In genomic region chr5:169797577-169797976, GRCh38 we compare ENCODE assay signal across 1 cellular context.
TF ChIP-seq lines count a peak whose summit lies in the region.

No MANE protein-coding gene starts in this region.

TF ChIP-seq in HEK293, 187 proteins besides CTCF, POLR2A, EP300 and RAD21 (continued from another document):
- TF ChIP-seq, protein P1, sequence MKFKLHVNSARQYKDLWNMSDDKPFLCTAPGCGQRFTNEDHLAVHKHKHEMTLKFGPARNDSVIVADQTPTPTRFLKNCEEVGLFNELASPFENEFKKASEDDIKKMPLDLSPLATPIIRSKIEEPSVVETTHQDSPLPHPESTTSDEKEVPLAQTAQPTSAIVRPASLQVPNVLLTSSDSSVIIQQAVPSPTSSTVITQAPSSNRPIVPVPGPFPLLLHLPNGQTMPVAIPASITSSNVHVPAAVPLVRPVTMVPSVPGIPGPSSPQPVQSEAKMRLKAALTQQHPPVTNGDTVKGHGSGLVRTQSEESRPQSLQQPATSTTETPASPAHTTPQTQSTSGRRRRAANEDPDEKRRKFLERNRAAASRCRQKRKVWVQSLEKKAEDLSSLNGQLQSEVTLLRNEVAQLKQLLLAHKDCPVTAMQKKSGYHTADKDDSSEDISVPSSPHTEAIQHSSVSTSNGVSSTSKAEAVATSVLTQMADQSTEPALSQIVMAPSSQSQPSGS (tag by site-specific recombination; IDR thresholded peaks at IDR 0.05; ENCODE audit: low read depth) = no peak
- TF ChIP-seq PRDM6 (tag by site-specific recombination; IDR thresholded peaks at IDR 0.05) (peak; percentile 43; the same call in 1 of the 2 replicates), ZNF518A (tag by site-specific recombination; conservative IDR thresholded peaks at IDR 0.05; ENCODE audit: low read depth) (no peak), OVOL3 (tag by site-specific recombination; IDR thresholded peaks at IDR 0.05) (no peak), HOXA7 (CRISPR knock-in tag; IDR thresholded peaks at IDR 0.05; ENCODE audit: borderline replicate concordance) (no peak), KLF1 (tag by site-specific recombination; IDR thresholded peaks at IDR 0.05) (peak; percentile 74), MEIS1 (CRISPR knock-in tag; IDR thresholded peaks at IDR 0.05; ENCODE audit: borderline replicate concordance) (no peak), ZNF391 (tag by site-specific recombination; IDR thresholded peaks at IDR 0.05; ENCODE audit: borderline replicate concordance, low read depth) (no peak), ZNF18 (tag by site-specific recombination; IDR thresholded peaks at IDR 0.05) (peak; percentile 62; the same call in 1 of the 2 replicates), KLF8 (tag by site-specific recombination; IDR thresholded peaks at IDR 0.05) (no peak)
